9 cellular contexts compared by ENCODE assay signal in the genomic region with DNA sequence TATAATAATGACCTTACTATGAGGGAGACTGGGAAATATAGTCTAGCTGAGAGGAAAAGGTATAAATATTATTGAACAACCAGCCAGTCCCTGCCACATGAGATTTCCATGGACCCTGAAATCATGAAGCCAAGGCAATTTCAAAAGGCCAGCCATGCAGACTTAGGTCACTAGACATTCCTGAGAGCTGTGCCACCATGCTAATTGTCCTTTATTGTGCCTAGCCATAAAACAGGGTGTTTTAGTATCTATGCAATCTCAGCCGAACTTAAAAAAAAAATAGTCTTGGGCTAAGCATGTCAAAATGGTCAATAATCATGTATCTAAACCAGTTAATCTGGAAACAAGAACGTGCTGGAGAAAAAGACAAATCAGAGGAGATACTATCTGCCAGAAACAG.
"Had no signal": no experiment of that assay in that cellular context is flagged by ENCODE, and none has a peak within 500 bp of the region (broad histone marks: within the 10 kb centered on the region; RNA-seq: fewer than 3 reads in every experiment).

No MANE protein-coding gene starts in this region.

- H3K27ac Mint-ChIP-seq: GM23338, H9 had no signal

- H3K4me3 ChIP-seq: GM23338, K562 had no signal

- DNase-seq: H9, HCEC 1CT, IMR-90, KG1 had no signal

- H3K9me3 Mint-ChIP-seq: GM23338, H9 had no signal

- ATAC-seq: GM23338, K562 had no signal

- H3K4me3 Mint-ChIP-seq: GM23338, H9 had no signal

- FAIRE-seq: H1, H54, HTR-8/SVneo, K562 had no signal
